15 cellular contexts compared by ENCODE assay signal in the genomic region with DNA sequence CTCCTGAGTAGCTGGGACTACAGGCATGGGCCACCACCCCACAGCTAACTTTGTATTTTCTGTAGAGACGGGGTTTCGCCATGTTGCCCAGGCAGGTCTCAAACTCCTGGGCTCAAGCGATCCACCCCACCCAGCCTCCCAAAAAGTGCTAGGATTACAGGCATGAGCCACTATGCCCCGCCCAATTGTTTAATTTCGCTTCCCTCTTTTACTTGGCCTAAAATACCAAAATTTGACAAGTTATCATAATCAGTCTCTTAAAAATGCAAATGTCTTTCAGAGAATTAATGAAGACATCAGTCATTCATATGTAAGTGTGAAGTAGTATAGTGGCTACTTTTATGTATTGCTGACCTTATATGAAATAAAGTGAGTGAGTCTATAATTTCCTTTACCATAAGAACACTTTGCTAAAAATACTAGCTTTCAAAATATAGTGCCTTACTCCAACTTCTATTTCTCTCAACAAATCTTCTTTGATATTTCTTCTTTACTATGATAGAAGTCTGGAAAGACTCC. TPM values are rescaled to one million over a fixed set of nuclear protein-coding genes. Genes with fewer than 3 reads are reported as not detected.
DNase-seq lines count a peak whose midpoint lies in the region; ATAC-seq and TF ChIP-seq lines count a peak whose summit lies in the region.
"Had no signal": no experiment of that assay in that cellular context is flagged by ENCODE, and none has a peak within 500 bp of the region (broad histone marks: within the 10 kb centered on the region; RNA-seq: fewer than 3 reads in every experiment).

No MANE protein-coding gene starts in this region.

- no peaks in the 10 kb centered on the region for H3K27me3 Mint-ChIP-seq in CD4-positive, alpha-beta memory T cell
- H3K27me3 Mint-ChIP-seq in IgD-negative memory B cell (peaks cover 1% of the 10 kb centered on the region), WTC11 (ENCODE audit: low read depth) (no peaks in the 10 kb centered on the region), natural killer cell (ENCODE audit: low read depth in 2 of 2) (no peaks in the 10 kb centered on the region)
- H3K27me3 Mint-ChIP-seq: activated naive CD8-positive, alpha-beta T cell treated with anti-CD3 and anti-CD28 coated beads, Interleukin-2, amount 10 ng/mL, durations not matched to agents 7 days and 5 days had no signal

- no peaks in the 10 kb centered on the region for H3K9me3 ChIP-seq in CD4-positive, alpha-beta memory T cell (ENCODE audit: control insufficient read depth in 1 of 2, low read length in 2 of 2)

- peaks cover 56 to 77% (median 68%) of the 10 kb centered on the region in 4 donors for H3K4me1 Mint-ChIP-seq in CD4-positive, alpha-beta memory T cell
- H3K4me1 Mint-ChIP-seq in IgD-negative memory B cell (peaks cover 61 to 66% (median 61%) of the 10 kb centered on the region in 3 donors), WTC11 (peaks cover 50% of the 10 kb centered on the region), natural killer cell (peaks cover 67% of the 10 kb centered on the region in 2 donors)

- no peak for ATAC-seq in WTC11
- ATAC-seq in natural killer cell, result no peak
- ATAC-seq in GM19328 (IDR thresholded peaks at IDR 0.05; ENCODE audit: unreplicated experiment), result no peak
- ATAC-seq: left cardiac atrium had no signal

- H3K27ac ChIP-seq in CD4-positive, alpha-beta memory T cell (ENCODE audit: low read depth, low read length), result no peak overlapping the region
- H3K27ac ChIP-seq: WERI-Rb-1 had no signal

- intact Hi-C loops in CD4-positive, alpha-beta memory T cell (cut with micrococcal nuclease), result no loop called here
- intact Hi-C loops in natural killer cell (cut with micrococcal nuclease), result no loop called here

- no peaks in the 10 kb centered on the region for H3K27me3 ChIP-seq in CD4-positive, alpha-beta memory T cell (ENCODE audit: insufficient read depth, low read length)

- peaks cover 81% of the 10 kb centered on the region for H3K4me1 ChIP-seq in CD4-positive, alpha-beta memory T cell (ENCODE audit: insufficient read depth, low read length)

- H3K4me3 ChIP-seq in CD4-positive, alpha-beta memory T cell (ENCODE audit: low read length in 2 of 2), result no peak overlapping the region

- peaks cover 8 to 14% of the 10 kb centered on the region in 2 donors for H3K36me3 Mint-ChIP-seq in CD4-positive, alpha-beta memory T cell
- H3K36me3 Mint-ChIP-seq in IgD-negative memory B cell, result peaks cover 1% of the 10 kb centered on the region
- H3K36me3 Mint-ChIP-seq in WTC11, result no peaks in the 10 kb centered on the region
- no peaks in the 10 kb centered on the region for H3K36me3 Mint-ChIP-seq in natural killer cell

- no peak for TF ChIP-seq CTCF in WTC11 (IDR thresholded peaks at IDR 0.05)
- no peak for TF ChIP-seq CTCF in natural killer cell (IDR thresholded peaks at IDR 0.05)

- no peak for DNase-seq in CD4-positive, alpha-beta memory T cell
- DNase-seq in WTC11 (ENCODE audit: low spot score) (no peak), natural killer cell (no peak), NCI-H2081 (lab: John Stamatoyannopoulos, UW) (no peak), occipital lobe (lab: John Stamatoyannopoulos, UW) (no peak)
- DNase-seq: activated CD8-positive, alpha-beta memory T cell treated with anti-CD3 and anti-CD28 coated beads for 24 hours; activated naive CD8-positive, alpha-beta T cell treated with anti-CD3 and anti-CD28 coated beads, Interleukin-2, amount 10 ng/mL, durations not matched to agents 7 days and 5 days; C1 segment of cervical spinal cord; hypothalamus; left cardiac atrium; NCI-H187 treated with DMSO at 0.1 percent for 48 hours; NCI-H510A; WERI-Rb-1 had no signal

- peak overlapping the region in 5 of 8 donors; percentile 42 to 66 (median 47) for H3K4me3 Mint-ChIP-seq in CD4-positive, alpha-beta memory T cell
- peak overlapping the region in 3 of 4 donors; percentile 27 to 74 (median 68) for H3K4me3 Mint-ChIP-seq in IgD-negative memory B cell
- H3K4me3 Mint-ChIP-seq in WTC11, result no peak overlapping the region
- H3K4me3 Mint-ChIP-seq in natural killer cell, result peak overlapping the region; percentile 38
- H3K4me3 Mint-ChIP-seq: activated naive CD8-positive, alpha-beta T cell treated with anti-CD3 and anti-CD28 coated beads, Interleukin-2, amount 10 ng/mL, durations not matched to agents 7 days and 5 days had no signal

- H3K9me3 Mint-ChIP-seq in CD4-positive, alpha-beta memory T cell, result no peaks in the 10 kb centered on the region
- H3K9me3 Mint-ChIP-seq in IgD-negative memory B cell, result no peaks in the 10 kb centered on the region
- no peaks in the 10 kb centered on the region for H3K9me3 Mint-ChIP-seq in WTC11
- no peaks in the 10 kb centered on the region for H3K9me3 Mint-ChIP-seq in natural killer cell
- H3K9me3 Mint-ChIP-seq: activated naive CD8-positive, alpha-beta T cell treated with anti-CD3 and anti-CD28 coated beads, Interleukin-2, amount 10 ng/mL, durations not matched to agents 7 days and 5 days had no signal

- POLR2A ChIA-PET in CD4-positive, alpha-beta memory T cell (lab: Charles Lee; ENCODE audit: partially characterized antibody), result no interaction called here
- POLR2A ChIA-PET in WTC11 (lab: Charles Lee), result interaction anchor here (0.5 kb wide), 1 partner anchor 531 kb away, joined by 8 read pairs; no protein-coding TSS in a partner anchor

- peak overlapping the region in 3 of 7 donors; percentile 14 to 40 (median 30) for H3K27ac Mint-ChIP-seq in CD4-positive, alpha-beta memory T cell
- peak overlapping the region; percentile 78 to 87 (median 79) for H3K27ac Mint-ChIP-seq in IgD-negative memory B cell
- H3K27ac Mint-ChIP-seq in WTC11, result 0 out of 2 replicates have a peak overlapping the region, but pooled peaks have one; percentile 59
- H3K27ac Mint-ChIP-seq in natural killer cell, result peak overlapping the region; percentile 80 to 86
- H3K27ac Mint-ChIP-seq: activated naive CD8-positive, alpha-beta T cell treated with anti-CD3 and anti-CD28 coated beads, Interleukin-2, amount 10 ng/mL, durations not matched to agents 7 days and 5 days had no signal

- H3K36me3 ChIP-seq in CD4-positive, alpha-beta memory T cell (ENCODE audit: insufficient read depth, low read length), result no peaks in the 10 kb centered on the region

- CTCF ChIA-PET in CD4-positive, alpha-beta memory T cell (lab: Charles Lee; ENCODE audit: partially characterized antibody), result no interaction called here
- CTCF ChIA-PET in WTC11 (lab: Charles Lee), result no interaction called here

TF ChIP-seq in WTC11, 78 proteins besides CTCF, POLR2A, EP300 and RAD21 (continues in another document):
- TF ChIP-seq, protein P1, sequence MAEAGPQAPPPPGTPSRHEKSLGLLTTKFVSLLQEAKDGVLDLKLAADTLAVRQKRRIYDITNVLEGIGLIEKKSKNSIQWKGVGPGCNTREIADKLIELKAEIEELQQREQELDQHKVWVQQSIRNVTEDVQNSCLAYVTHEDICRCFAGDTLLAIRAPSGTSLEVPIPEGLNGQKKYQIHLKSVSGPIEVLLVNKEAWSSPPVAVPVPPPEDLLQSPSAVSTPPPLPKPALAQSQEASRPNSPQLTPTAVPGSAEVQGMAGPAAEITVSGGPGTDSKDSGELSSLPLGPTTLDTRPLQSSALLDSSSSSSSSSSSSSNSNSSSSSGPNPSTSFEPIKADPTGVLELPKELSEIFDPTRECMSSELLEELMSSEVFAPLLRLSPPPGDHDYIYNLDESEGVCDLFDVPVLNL (CRISPR knock-in tag; IDR thresholded peaks at IDR 0.05; ENCODE audit: borderline replicate concordance, low read depth), result no peak
- TF ChIP-seq ZNF232 (CRISPR knock-in tag; IDR thresholded peaks at IDR 0.05), result no peak
- no peak for TF ChIP-seq FOXK1 (CRISPR knock-in tag; IDR thresholded peaks at IDR 0.05)
- TF ChIP-seq TEAD1 (CRISPR knock-in tag; IDR thresholded peaks at IDR 0.05), result no peak
- no peak for TF ChIP-seq AFF4 (CRISPR knock-in tag; IDR thresholded peaks at IDR 0.05; ENCODE audit: borderline replicate concordance)
- no peak for TF ChIP-seq ZNF263 (CRISPR knock-in tag; IDR thresholded peaks at IDR 0.05; ENCODE audit: low read depth)
- no peak for TF ChIP-seq MAX (CRISPR knock-in tag; IDR thresholded peaks at IDR 0.05)
- TF ChIP-seq JUN (CRISPR knock-in tag; IDR thresholded peaks at IDR 0.05), result no peak
- no peak for TF ChIP-seq ZNF671 (CRISPR knock-in tag; IDR thresholded peaks at IDR 0.05)
- TF ChIP-seq TEAD4 (CRISPR knock-in tag; IDR thresholded peaks at IDR 0.05), result no peak
- no peak for TF ChIP-seq GABPB1 (CRISPR knock-in tag; IDR thresholded peaks at IDR 0.05)

RNA-seq across cellular contexts. Expression of gene FBXO11, which starts 9.8 kb away (rescaled TPM):
- total RNA-seq in CD4-positive, alpha-beta memory T cell, result 10 to 100 TPM; 85.6 to 87.3 TPM
- 10 to 100 TPM in 1 of 2 donors, 1 to 10 TPM in 1; 4.7 to 12.2 TPM for polyA plus RNA-seq in CD4-positive, alpha-beta memory T cell
- polyA plus RNA-seq in IgD-negative memory B cell, result 10.2 TPM
- total RNA-seq in WTC11 (2021) (43.8 to 48.2 TPM (median 45.6 TPM) in 3 replicates), natural killer cell (100 to 1,000 TPM; 104 to 110 (median 105) TPM), occipital lobe (192 TPM)
